Comparison of ENCODE assay signal across 1 cellular context in the genomic region with DNA sequence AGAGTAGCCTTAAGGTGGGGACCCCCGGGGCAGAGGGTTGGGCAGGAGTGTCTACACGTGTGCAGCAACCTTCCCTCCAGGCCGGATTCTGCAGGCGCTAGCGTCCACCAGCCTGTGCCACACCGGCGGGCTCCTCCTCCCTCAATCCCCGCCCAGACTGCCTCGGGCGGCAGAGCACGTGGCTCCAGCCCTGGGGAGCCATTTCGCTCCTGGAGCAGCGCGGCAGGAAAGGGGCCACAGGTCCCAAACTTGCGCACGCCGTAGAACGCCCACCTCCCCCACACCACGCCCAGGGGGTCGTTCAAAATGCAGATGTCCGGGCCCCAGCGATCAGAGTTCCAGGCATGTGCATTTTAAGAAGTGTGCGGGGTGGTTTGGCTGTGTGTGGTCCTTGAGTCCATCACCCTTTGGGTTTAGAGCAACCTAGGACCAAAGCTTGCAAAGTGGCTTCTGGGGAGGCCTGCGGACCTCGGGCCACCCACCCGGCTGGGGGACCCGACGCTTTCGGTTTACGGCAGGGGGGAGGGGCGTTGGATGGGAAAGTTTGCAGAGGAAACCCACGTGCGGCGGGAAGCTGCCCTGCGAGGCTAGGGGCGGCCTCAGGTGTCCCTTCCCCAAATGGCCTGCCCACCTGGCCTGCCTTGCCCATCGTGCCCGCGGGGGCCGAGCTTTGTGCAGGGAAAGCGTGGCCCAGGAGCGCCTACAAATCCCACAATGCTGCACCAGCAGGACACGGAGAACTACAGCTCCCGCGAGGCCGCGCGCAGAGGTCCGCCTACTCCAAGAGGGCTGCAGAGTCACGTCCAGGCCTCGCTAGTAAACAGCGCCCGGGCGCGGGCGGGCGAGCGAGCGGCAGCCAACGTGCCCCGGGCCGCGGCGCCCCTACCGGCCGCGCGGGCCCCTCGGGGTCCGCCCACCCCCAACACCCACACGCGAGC.
TF ChIP-seq lines count a peak whose summit lies in the region.

No MANE protein-coding gene starts in this region.

TF ChIP-seq in K562, 482 proteins besides CTCF, POLR2A, EP300 and RAD21 (continued from another document and continues in another):
- TF ChIP-seq, protein P1, sequence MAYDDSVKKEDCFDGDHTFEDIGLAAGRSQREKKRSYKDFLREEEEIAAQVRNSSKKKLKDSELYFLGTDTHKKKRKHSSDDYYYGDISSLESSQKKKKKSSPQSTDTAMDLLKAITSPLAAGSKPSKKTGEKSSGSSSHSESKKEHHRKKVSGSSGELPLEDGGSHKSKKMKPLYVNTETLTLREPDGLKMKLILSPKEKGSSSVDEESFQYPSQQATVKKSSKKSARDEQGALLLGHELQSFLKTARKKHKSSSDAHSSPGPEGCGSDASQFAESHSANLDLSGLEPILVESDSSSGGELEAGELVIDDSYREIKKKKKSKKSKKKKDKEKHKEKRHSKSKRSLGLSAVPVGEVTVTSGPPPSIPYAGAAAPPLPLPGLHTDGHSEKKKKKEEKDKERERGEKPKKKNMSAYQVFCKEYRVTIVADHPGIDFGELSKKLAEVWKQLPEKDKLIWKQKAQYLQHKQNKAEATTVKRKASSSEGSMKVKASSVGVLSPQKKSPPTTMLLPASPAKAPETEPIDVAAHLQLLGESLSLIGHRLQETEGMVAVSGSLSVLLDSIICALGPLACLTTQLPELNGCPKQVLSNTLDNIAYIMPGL (CRISPR knock-in tag; IDR thresholded peaks at IDR 0.05), result no peak
- 0 out of 2 replicates have a peak, but pooled peaks have one; percentile 61 for TF ChIP-seq XRCC5 (IDR thresholded peaks at IDR 0.05; ENCODE audit: low read depth, low read length)
- TF ChIP-seq TEAD1 (CRISPR knock-in tag; IDR thresholded peaks at IDR 0.05), result peak in 1 of 2 experiments; percentile 62; a peak in 1 of 4 replicates
- peak; percentile 98 for TF ChIP-seq MAX (CRISPR knock-in tag; IDR thresholded peaks at IDR 0.05)
- TF ChIP-seq TSHZ1 (CRISPR knock-in tag; IDR thresholded peaks at IDR 0.05), result no peak
- peak; percentile 87 to 94 for TF ChIP-seq SIX5 (IDR thresholded peaks at IDR 0.05; ENCODE audit: borderline replicate concordance in 1 of 2, insufficient read depth in 1 of 2, low read depth in 1 of 2, low read length in 2 of 2)
- TF ChIP-seq NR1H2 (CRISPR knock-in tag; IDR thresholded peaks at IDR 0.05), result no peak
- TF ChIP-seq PTRF (tag; IDR thresholded peaks at IDR 0.05), result no peak
- no peak for TF ChIP-seq ZFP1 (CRISPR knock-in tag; IDR thresholded peaks at IDR 0.05)
- TF ChIP-seq ZNF143 (CRISPR knock-in tag; IDR thresholded peaks at IDR 0.05), result peak; percentile 92
- TF ChIP-seq RCOR1 (IDR thresholded peaks at IDR 0.05; ENCODE audit: borderline replicate concordance in 1 of 2, low read depth in 2 of 2, low read length in 2 of 2), result no peak
- TF ChIP-seq ZNF79 (CRISPR knock-in tag; IDR thresholded peaks at IDR 0.05; ENCODE audit: low read depth), result no peak
- no peak for TF ChIP-seq TCF3 (CRISPR knock-in tag; IDR thresholded peaks at IDR 0.05)
- no peak for TF ChIP-seq TSC22D4 (tag; IDR thresholded peaks at IDR 0.05)
- TF ChIP-seq, protein P2, sequence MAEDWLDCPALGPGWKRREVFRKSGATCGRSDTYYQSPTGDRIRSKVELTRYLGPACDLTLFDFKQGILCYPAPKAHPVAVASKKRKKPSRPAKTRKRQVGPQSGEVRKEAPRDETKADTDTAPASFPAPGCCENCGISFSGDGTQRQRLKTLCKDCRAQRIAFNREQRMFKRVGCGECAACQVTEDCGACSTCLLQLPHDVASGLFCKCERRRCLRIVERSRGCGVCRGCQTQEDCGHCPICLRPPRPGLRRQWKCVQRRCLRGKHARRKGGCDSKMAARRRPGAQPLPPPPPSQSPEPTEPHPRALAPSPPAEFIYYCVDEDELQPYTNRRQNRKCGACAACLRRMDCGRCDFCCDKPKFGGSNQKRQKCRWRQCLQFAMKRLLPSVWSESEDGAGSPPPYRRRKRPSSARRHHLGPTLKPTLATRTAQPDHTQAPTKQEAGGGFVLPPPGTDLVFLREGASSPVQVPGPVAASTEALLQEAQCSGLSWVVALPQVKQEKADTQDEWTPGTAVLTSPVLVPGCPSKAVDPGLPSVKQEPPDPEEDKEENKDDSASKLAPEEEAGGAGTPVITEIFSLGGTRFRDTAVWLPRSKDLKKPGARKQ (CRISPR knock-in tag; IDR thresholded peaks at IDR 0.05), result no peak
- 0 out of 2 replicates have a peak, but pooled peaks have one; percentile 46 for TF ChIP-seq GTF2F1 (IDR thresholded peaks at IDR 0.05; ENCODE audit: low read depth, low read length)
- TF ChIP-seq NCOA2 (IDR thresholded peaks at IDR 0.05; ENCODE audit: partially characterized antibody in 2 of 2), result no peak
- TF ChIP-seq ZNF133 (CRISPR knock-in tag; IDR thresholded peaks at IDR 0.05), result no peak
- peak; percentile 97 to 98 for TF ChIP-seq MNT (conservative IDR thresholded peaks at IDR 0.05)
- TF ChIP-seq NCOA1 (IDR thresholded peaks at IDR 0.05; ENCODE audit: low read depth), result 0 out of 2 replicates have a peak, but pooled peaks have one; percentile 17
- TF ChIP-seq SMC3 (conservative IDR thresholded peaks at IDR 0.05; ENCODE audit: insufficient read depth, low read depth, low read length), result no peak
- peak; percentile 7; the same call in 1 of the 2 replicates for TF ChIP-seq FOXJ2 (tag; IDR thresholded peaks at IDR 0.05)
- peak; percentile 73 for TF ChIP-seq KDM5B (IDR thresholded peaks at IDR 0.05; ENCODE audit: insufficient replicate concordance, low read depth, low read length)
- peak; percentile 68 to 92 (median 86) for TF ChIP-seq YY1 (IDR thresholded peaks at IDR 0.05; ENCODE audit: borderline replicate concordance in 1 of 3, control insufficient read depth in 1 of 3, extremely low read depth in 1 of 3, insufficient read depth in 3 of 3, insufficient read length in 1 of 3, insufficient replicate concordance in 2 of 3, low read depth in 1 of 3, low read length in 2 of 3)
- TF ChIP-seq MAFF (IDR thresholded peaks at IDR 0.05; ENCODE audit: low read length), result no peak
- no peak; the same call in none of the 2 replicates for TF ChIP-seq SIN3B (IDR thresholded peaks at IDR 0.05; ENCODE audit: low read depth)
- TF ChIP-seq VEZF1 (CRISPR knock-in tag; IDR thresholded peaks at IDR 0.05), result peak; percentile 46
- TF ChIP-seq ZNF644 (tag; IDR thresholded peaks at IDR 0.05; ENCODE audit: low read depth), result no peak
- no peak for TF ChIP-seq PRDM10 (IDR thresholded peaks at IDR 0.05; ENCODE audit: partially characterized antibody)
- TF ChIP-seq, protein P3, sequence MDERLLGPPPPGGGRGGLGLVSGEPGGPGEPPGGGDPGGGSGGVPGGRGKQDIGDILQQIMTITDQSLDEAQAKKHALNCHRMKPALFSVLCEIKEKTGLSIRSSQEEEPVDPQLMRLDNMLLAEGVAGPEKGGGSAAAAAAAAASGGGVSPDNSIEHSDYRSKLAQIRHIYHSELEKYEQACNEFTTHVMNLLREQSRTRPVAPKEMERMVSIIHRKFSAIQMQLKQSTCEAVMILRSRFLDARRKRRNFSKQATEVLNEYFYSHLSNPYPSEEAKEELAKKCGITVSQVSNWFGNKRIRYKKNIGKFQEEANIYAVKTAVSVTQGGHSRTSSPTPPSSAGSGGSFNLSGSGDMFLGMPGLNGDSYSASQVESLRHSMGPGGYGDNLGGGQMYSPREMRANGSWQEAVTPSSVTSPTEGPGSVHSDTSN (CRISPR knock-in tag; IDR thresholded peaks at IDR 0.05; ENCODE audit: low read depth), result no peak
- TF ChIP-seq, protein P3 (tag; conservative IDR thresholded peaks at IDR 0.05; ENCODE audit: low read depth), result no peak
- TF ChIP-seq HDGF (IDR thresholded peaks at IDR 0.05), result no peak; the same call in 1 of the 2 replicates
- no peak for TF ChIP-seq ZNF551 (CRISPR knock-in tag; IDR thresholded peaks at IDR 0.05)
- TF ChIP-seq, protein P4, sequence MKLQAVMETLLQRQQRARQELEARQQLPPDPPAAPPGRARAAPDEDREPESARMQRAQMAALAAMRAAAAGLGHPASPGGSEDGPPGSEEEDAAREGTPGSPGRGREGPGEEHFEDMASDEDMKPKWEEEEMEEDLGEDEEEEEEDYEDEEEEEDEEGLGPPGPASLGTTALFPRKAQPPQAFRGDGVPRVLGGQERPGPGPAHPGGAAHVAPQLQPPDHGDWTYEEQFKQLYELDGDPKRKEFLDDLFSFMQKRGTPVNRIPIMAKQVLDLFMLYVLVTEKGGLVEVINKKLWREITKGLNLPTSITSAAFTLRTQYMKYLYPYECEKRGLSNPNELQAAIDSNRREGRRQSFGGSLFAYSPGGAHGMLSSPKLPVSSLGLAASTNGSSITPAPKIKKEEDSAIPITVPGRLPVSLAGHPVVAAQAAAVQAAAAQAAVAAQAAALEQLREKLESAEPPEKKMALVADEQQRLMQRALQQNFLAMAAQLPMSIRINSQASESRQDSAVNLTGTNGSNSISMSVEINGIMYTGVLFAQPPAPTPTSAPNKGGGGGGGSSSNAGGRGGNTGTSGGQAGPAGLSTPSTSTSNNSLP (IDR thresholded peaks at IDR 0.05; ENCODE audit: borderline replicate concordance, low read depth, low read length), result no peak
- peak; percentile 88 for TF ChIP-seq MXI1 (IDR thresholded peaks at IDR 0.05; ENCODE audit: low read depth, low read length)
- TF ChIP-seq BCOR (IDR thresholded peaks at IDR 0.05), result peak; percentile 16; the same call in 1 of the 2 replicates
